In the genomic region with DNA sequence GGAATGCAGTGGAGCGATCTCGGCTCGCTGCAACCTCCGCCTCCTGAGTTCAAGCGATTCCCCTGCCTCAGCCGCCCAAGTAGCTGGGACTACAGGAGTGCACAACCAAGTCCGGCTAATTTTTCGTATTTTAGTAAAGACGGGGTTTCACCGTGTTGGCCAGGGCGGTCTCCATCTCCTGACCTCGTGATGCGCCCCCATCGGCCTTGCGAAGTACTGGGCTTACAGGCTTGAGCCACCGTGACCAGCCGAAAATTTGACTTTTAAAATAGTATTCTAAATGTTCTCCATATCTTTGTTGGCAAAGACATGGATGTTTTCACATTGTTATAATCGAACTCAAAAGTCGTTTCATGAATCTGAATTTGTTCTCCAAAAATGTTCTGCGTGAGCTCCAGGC, we compare ENCODE assay signal across 24 cellular contexts. TPM values are rescaled to one million over a fixed set of nuclear protein-coding genes. Genes with fewer than 3 reads are reported as not detected.
A peak's percentile ranks its signal among the peaks of the same experiment; 100 is the strongest.
DNase-seq lines count a peak whose midpoint lies in the region; ATAC-seq, FAIRE-seq and TF ChIP-seq lines count a peak whose summit lies in the region.
"Had no signal": no experiment of that assay in that cellular context is flagged by ENCODE, and none has a peak within 500 bp of the region (broad histone marks: within the 10 kb centered on the region; RNA-seq: fewer than 3 reads in every experiment).

No MANE protein-coding gene starts in this region.

- peaks cover 22% of the 10 kb centered on the region for H3K4me1 ChIP-seq in Caco-2
- peaks cover 1 to 8% (median 4%) of the 10 kb centered on the region in 4 experiments; a peak in 4 of 7 replicates for H3K4me1 ChIP-seq in H1 (replicated peaks in 1 of 4; ENCODE audit: control insufficient read depth in 3 of 4, insufficient read depth in 4 of 4, low read length in 3 of 4)

- no peak overlapping the region for H3K4ac ChIP-seq in H1 (replicated peaks; ENCODE audit: insufficient read length, low read depth, low read length)

- no peak overlapping the region for H3K9ac ChIP-seq in H1 (replicated peaks in 1 of 4; ENCODE audit: extremely low read depth in 1 of 4, low read depth in 3 of 4, low read length in 3 of 4)
- H3K9ac ChIP-seq: BLaER1 treated with 17β-estradiol and CSF1 and Interleukin-3, amounts not matched to agents 10 nM and 100 nM had no signal

- H4K20me1 ChIP-seq in H1 (replicated peaks in 1 of 2; ENCODE audit: control insufficient read depth in 1 of 2, insufficient read depth in 2 of 2, low read length in 2 of 2) = no peaks in the 10 kb centered on the region
- H4K20me1 ChIP-seq: BLaER1 treated with 17β-estradiol and CSF1 and Interleukin-3, amounts not matched to agents 10 nM and 100 nM had no signal

- H2BK5ac ChIP-seq in H1 (ENCODE audit: low read depth, low read length) = no peak overlapping the region

- no peak overlapping the region for H2BK15ac ChIP-seq in H1 (ENCODE audit: low read length)

- no peak for FAIRE-seq in H1 (lab: Jason Lieb, UNC)
- FAIRE-seq: A549, GM12878, GM12892, GM18507 had no signal

- 89% methylated on average over 20 of the region's 20 CpGs; no CpG with 5 or more reads in 1 of the 2 experiments for WGBS in H1 (ENCODE audit: extremely low coverage in 1 of 2, insufficient coverage in 1 of 2, insufficient read length in 1 of 2, insufficient replicate concordance in 2 of 2, low coverage in 1 of 2, low lambda C conversion rate in 2 of 2, missing lambda C conversion rate in 1 of 2), 2 experiments

- H3K36me3 ChIP-seq in Caco-2 (ENCODE audit: control insufficient read depth, insufficient read depth, low read length) (no peaks in the 10 kb centered on the region), H1 (ENCODE audit: control insufficient read depth in 2 of 4, insufficient read depth in 4 of 4, low read length in 3 of 4) (no peaks in the 10 kb centered on the region)
- H3K36me3 ChIP-seq: BLaER1 treated with 17β-estradiol and CSF1 and Interleukin-3, amounts not matched to agents 10 nM and 100 nM had no signal

- no peak for TF ChIP-seq EP300 in H1 (IDR thresholded peaks at IDR 0.05; ENCODE audit: borderline replicate concordance in 1 of 2, low read depth in 2 of 2, low read length in 2 of 2)

- H2BK12ac ChIP-seq in H1 (ENCODE audit: low read depth, low read length) = no peak overlapping the region

- H3K4me3 Mint-ChIP-seq in Caco-2 (ENCODE audit: unreplicated experiment) = no peak overlapping the region
- no peak overlapping the region for H3K4me3 Mint-ChIP-seq in WTC11
- H3K4me3 Mint-ChIP-seq: B cell; CD4-positive, alpha-beta T cell; CD8-positive, alpha-beta T cell had no signal

- H3K27me3 ChIP-seq in Caco-2 (replicated peaks; ENCODE audit: control insufficient read depth, insufficient read depth, low read length) (no peaks in the 10 kb centered on the region), H1 (replicated peaks in 1 of 4; ENCODE audit: control insufficient read depth in 3 of 4, extremely low read depth in 1 of 4, insufficient read depth in 3 of 4, low read length in 3 of 4) (no peaks in the 10 kb centered on the region)
- H3K27me3 ChIP-seq: BLaER1 treated with 17β-estradiol and CSF1 and Interleukin-3, amounts not matched to agents 10 nM and 100 nM had no signal

- no peak overlapping the region for H3K23ac ChIP-seq in H1 (ENCODE audit: insufficient read length)

- no peak overlapping the region for H2BK120ac ChIP-seq in H1 (replicated peaks; ENCODE audit: low read depth, low read length)

- H2AFZ ChIP-seq in H1 (ENCODE audit: low read length) = no peak overlapping the region

- ATAC-seq in WTC11 = peak; percentile 16; the same call in 1 of the 2 replicates
- ATAC-seq: A549; CD8-positive, alpha-beta T cell; GM12878 had no signal

- 0 out of 2 replicates have a peak overlapping the region, but pooled peaks have one; percentile 4 for H4K8ac ChIP-seq in H1 (ENCODE audit: extremely low read depth, insufficient read depth, low read length)

- H3K9me3 Mint-ChIP-seq in Caco-2 (ENCODE audit: unreplicated experiment) = no peaks in the 10 kb centered on the region
- no peaks in the 10 kb centered on the region for H3K9me3 Mint-ChIP-seq in WTC11
- H3K9me3 Mint-ChIP-seq: CD4-positive, alpha-beta T cell; CD8-positive, alpha-beta T cell had no signal

- TF ChIP-seq CTCF in Caco-2 (IDR thresholded peaks at IDR 0.05; ENCODE audit: insufficient read depth in 1 of 2, low read depth in 1 of 2, low read length in 1 of 2, severe bottlenecking in 1 of 2, unreplicated experiment in 1 of 2) (no peak), WTC11 (IDR thresholded peaks at IDR 0.05) (no peak), H1 (IDR thresholded peaks at IDR 0.05; ENCODE audit: control extremely low read depth in 1 of 3, insufficient read depth in 1 of 3, low read depth in 1 of 3, low read length in 3 of 3) (no peak)

- no peak for TF ChIP-seq RAD21 in H1 (IDR thresholded peaks at IDR 0.05 in 1 of 2, conservative IDR thresholded peaks at IDR 0.05 in 1 of 2; ENCODE audit: low read depth in 2 of 2, low read length in 2 of 2)

- H3K36me3 Mint-ChIP-seq in Caco-2 (ENCODE audit: insufficient read depth, unreplicated experiment) (peaks cover 7% of the 10 kb centered on the region), WTC11 (no peaks in the 10 kb centered on the region)
- H3K36me3 Mint-ChIP-seq: CD8-positive, alpha-beta T cell had no signal

- no peak overlapping the region for H3K18ac ChIP-seq in H1 (ENCODE audit: extremely low read depth, low read length)

- DNase-seq in Caco-2 (no peak), WTC11 (ENCODE audit: low spot score) (no peak), H1 (ENCODE audit: low read depth in 1 of 2, low spot score in 2 of 2) (no peak), NCI-H1417 (lab: John Stamatoyannopoulos, UW) (no peak), ecto neural progenitor cell (ENCODE audit: low spot score) (no peak)
- DNase-seq in stimulated activated CD4-positive, alpha-beta T cell treated with anti-CD3 and anti-CD28 coated beads, Interleukin-4, amount 100 ng/mL, for 24 hours = no peak
- DNase-seq: AML-193; CD4-positive, alpha-beta T cell; CD8-positive, alpha-beta T cell; DMS 273 treated with DMSO at 0.1 percent for 48 hours; DMS153; DMS53; DMS79; DND-41; EL; GDM1 had no signal

- POLR2A ChIA-PET in Caco-2 (lab: Charles Lee) (no interaction called here), WTC11 (lab: Charles Lee) (no interaction called here), H1 (lab: Charles Lee; ENCODE audit: partially characterized antibody) (no interaction called here)

- H4K91ac ChIP-seq in H1 (replicated peaks; ENCODE audit: insufficient read length, low read length) = no peak overlapping the region

- no peak overlapping the region for H2AK5ac ChIP-seq in H1 (ENCODE audit: low read depth, low read length)

- H3K14ac ChIP-seq in H1 (ENCODE audit: insufficient read length) = no peak overlapping the region

- H3K4me1 Mint-ChIP-seq in Caco-2 (ENCODE audit: low read depth, unreplicated experiment) = peaks cover 32% of the 10 kb centered on the region
- H3K4me1 Mint-ChIP-seq in WTC11 = peaks cover 17% of the 10 kb centered on the region
- H3K4me1 Mint-ChIP-seq: B cell had no signal

- H3K4me3 ChIP-seq in Caco-2 (ENCODE audit: low read depth, low read length) = no peak overlapping the region
- H3K4me3 ChIP-seq in H1 (ENCODE audit: extremely low read depth in 1 of 4, insufficient read depth in 2 of 4, low read depth in 3 of 4, low read length in 4 of 4) = no peak overlapping the region
- H3K4me3 ChIP-seq: A549; BLaER1 treated with 17β-estradiol and CSF1 and Interleukin-3, amounts not matched to agents 10 nM and 100 nM; GM12878 had no signal

- no peak overlapping the region for H3K4me2 ChIP-seq in H1 (ENCODE audit: insufficient read depth in 1 of 2, low read depth in 2 of 2, low read length in 2 of 2)
- H3K4me2 ChIP-seq: A549; BLaER1 treated with 17β-estradiol and CSF1 and Interleukin-3, amounts not matched to agents 10 nM and 100 nM had no signal

- peak overlapping the region; percentile 83 for H3K27ac Mint-ChIP-seq in Caco-2 (ENCODE audit: unreplicated experiment)
- no peak overlapping the region for H3K27ac Mint-ChIP-seq in WTC11
- H3K27ac Mint-ChIP-seq: B cell; CD4-positive, alpha-beta T cell; CD8-positive, alpha-beta T cell had no signal

- no peak for TF ChIP-seq POLR2A in H1 (IDR thresholded peaks at IDR 0.05; ENCODE audit: control extremely low read depth in 1 of 2, low read depth in 2 of 2, low read length in 2 of 2)

- CTCF ChIA-PET in Caco-2 (lab: Charles Lee) = no interaction called here
- CTCF ChIA-PET in WTC11 (lab: Charles Lee) = interaction anchor here (0.9 kb wide), 1 partner anchor 84 kb away, joined by 3 read pairs; no protein-coding TSS in a partner anchor
- CTCF ChIA-PET in H1 (lab: Charles Lee; ENCODE audit: partially characterized antibody) = interaction anchor here (0.7 to 9.1 kb wide), 7 partner anchors 13 to 86 kb away, joined by 3 to 79 read pairs (median 5); no protein-coding TSS in a partner anchor

- no peak overlapping the region for H3K27ac ChIP-seq in H1 (ENCODE audit: low read depth, low read length)
- H3K27ac ChIP-seq: 22Rv1; A549; BLaER1 treated with 17β-estradiol and CSF1 and Interleukin-3, amounts not matched to agents 10 nM and 100 nM; C4-2B had no signal

- no peak overlapping the region for H2BK20ac ChIP-seq in H1 (ENCODE audit: low read length)

- no peak overlapping the region for H3K56ac ChIP-seq in H1 (replicated peaks; ENCODE audit: insufficient read length, low read depth, low read length)

- no TSS peak for BruUV-seq in Caco-2 (replicated peaks; lab: Mats Ljungman, UMichigan)

- no peak overlapping the region for H4K5ac ChIP-seq in H1 (ENCODE audit: insufficient read length, low read depth, low read length)

- intact Hi-C loops in Caco-2 (cut with micrococcal nuclease; ENCODE audit: unreplicated experiment) = loop anchor here (2.0 kb wide), 1 partner anchor 27 kb away; no protein-coding TSS in a partner anchor

- no peaks in the 10 kb centered on the region for H3K79me2 ChIP-seq in H1 (ENCODE audit: control insufficient read depth in 1 of 2, insufficient read depth in 2 of 2, low read length in 2 of 2)

- H3K79me1 ChIP-seq in H1 (ENCODE audit: low read depth, low read length) = no peaks in the 10 kb centered on the region

- no peaks in the 10 kb centered on the region; the same call in 1 of the 2 replicates for H3K23me2 ChIP-seq in H1 (ENCODE audit: low read depth, low read length)

- H3K27me3 Mint-ChIP-seq in Caco-2 (ENCODE audit: insufficient read depth, unreplicated experiment) = no peaks in the 10 kb centered on the region
- no peaks in the 10 kb centered on the region for H3K27me3 Mint-ChIP-seq in WTC11 (ENCODE audit: low read depth)

- H3K9me3 ChIP-seq in Caco-2 = no peaks in the 10 kb centered on the region
- H3K9me3 ChIP-seq in H1 (ENCODE audit: insufficient read depth in 2 of 2, low read depth in 1 of 2, low read length in 1 of 2) = no peaks in the 10 kb centered on the region
- H3K9me3 ChIP-seq: A549 had no signal

RNA-seq across cellular contexts. Expression of a gene that starts 36.7 kb away (rescaled TPM):
- 161 and 182 TPM in 2 replicates for total RNA-seq in Caco-2 (2022)
- 6.3 to 6.8 TPM (median 6.4 TPM) in 3 replicates for total RNA-seq in WTC11 (2021)
- 4.4 and 5.2 TPM in 2 replicates for total RNA-seq in H1 (2021; fragmentation: NEBNext Ultra II Directional; extraction: Animal tissue kit (Norgen Biotek cat#: 25700))
- polyA plus RNA-seq in H1 (2011; rRNA removed) = 1.6 and 3.0 TPM in 2 replicates
- 3.4 TPM for polyA plus RNA-seq in H1 (2011; cell fraction: cytosol; rRNA removed)
- 3.5 TPM for polyA plus RNA-seq in H1 (2011; cell fraction: nucleus; rRNA removed)
- polyA plus RNA-seq in H1 (2012, experiment 1 of 2) = 3.9 to 9.8 TPM (median 4.9 TPM) in 4 replicates
- polyA plus RNA-seq in H1 (2012, experiment 2 of 2) = 3.1 TPM
- 3.2 TPM for polyA plus RNA-seq in H1 (2013, experiment 1 of 2)
- 3.3 TPM for polyA plus RNA-seq in H1 (2013, experiment 2 of 2)
- polyA minus RNA-seq in H1 (2011; rRNA and poly(A)+ RNA removed) = 4.1 and 4.3 TPM in 2 replicates
- 2.3 TPM for polyA minus RNA-seq in H1 (2011; cell fraction: cytosol; rRNA and poly(A)+ RNA removed)
- polyA minus RNA-seq in H1 (2011; cell fraction: nucleus; rRNA and poly(A)+ RNA removed) = 3.4 TPM

Comparison
In these comparisons a context has a peak if more than half of its experiments do, and no peak if none do; other contexts are left out.
1. RNA of a gene that starts 36.7 kb away (total RNA-seq): 161 to 182 TPM in Caco-2; 6.3 to 6.8 TPM in WTC11 and 4.4 to 5.2 TPM in H1; every median in the first group is over 10 times any median in the second.